Comparison of ENCODE assay signal across 2 cellular contexts in genomic region chr5:95619096-95619495, GRCh38.
TF ChIP-seq lines count a peak whose summit lies in the region.

No MANE protein-coding gene starts in this region.

TF ChIP-seq in SK-N-SH, 30 proteins besides CTCF, POLR2A, EP300 and RAD21 (continued from another document):
- TF ChIP-seq, protein P1, sequence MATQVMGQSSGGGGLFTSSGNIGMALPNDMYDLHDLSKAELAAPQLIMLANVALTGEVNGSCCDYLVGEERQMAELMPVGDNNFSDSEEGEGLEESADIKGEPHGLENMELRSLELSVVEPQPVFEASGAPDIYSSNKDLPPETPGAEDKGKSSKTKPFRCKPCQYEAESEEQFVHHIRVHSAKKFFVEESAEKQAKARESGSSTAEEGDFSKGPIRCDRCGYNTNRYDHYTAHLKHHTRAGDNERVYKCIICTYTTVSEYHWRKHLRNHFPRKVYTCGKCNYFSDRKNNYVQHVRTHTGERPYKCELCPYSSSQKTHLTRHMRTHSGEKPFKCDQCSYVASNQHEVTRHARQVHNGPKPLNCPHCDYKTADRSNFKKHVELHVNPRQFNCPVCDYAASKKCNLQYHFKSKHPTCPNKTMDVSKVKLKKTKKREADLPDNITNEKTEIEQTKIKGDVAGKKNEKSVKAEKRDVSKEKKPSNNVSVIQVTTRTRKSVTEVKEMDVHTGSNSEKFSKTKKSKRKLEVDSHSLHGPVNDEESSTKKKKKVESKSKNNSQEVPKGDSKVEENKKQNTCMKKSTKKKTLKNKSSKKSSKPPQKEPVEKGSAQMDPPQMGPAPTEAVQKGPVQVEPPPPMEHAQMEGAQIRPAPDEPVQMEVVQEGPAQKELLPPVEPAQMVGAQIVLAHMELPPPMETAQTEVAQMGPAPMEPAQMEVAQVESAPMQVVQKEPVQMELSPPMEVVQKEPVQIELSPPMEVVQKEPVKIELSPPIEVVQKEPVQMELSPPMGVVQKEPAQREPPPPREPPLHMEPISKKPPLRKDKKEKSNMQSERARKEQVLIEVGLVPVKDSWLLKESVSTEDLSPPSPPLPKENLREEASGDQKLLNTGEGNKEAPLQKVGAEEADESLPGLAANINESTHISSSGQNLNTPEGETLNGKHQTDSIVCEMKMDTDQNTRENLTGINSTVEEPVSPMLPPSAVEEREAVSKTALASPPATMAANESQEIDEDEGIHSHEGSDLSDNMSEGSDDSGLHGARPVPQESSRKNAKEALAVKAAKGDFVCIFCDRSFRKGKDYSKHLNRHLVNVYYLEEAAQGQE (IDR thresholded peaks at IDR 0.05; ENCODE audit: low read depth, low read length) = no peak
- TF ChIP-seq NRF1 (IDR thresholded peaks at IDR 0.05; ENCODE audit: low read depth, low read length) (no peak), MEF2A (IDR thresholded peaks at IDR 0.05; ENCODE audit: borderline replicate concordance, low read depth) (no peak), YY1 (IDR thresholded peaks at IDR 0.05; ENCODE audit: low read depth) (no peak), EZH2phosphoT487 (IDR thresholded peaks at IDR 0.05; ENCODE audit: borderline replicate concordance, low read depth) (no peak), IRF3 (IDR thresholded peaks at IDR 0.05; ENCODE audit: low read depth, low read length) (no peak), CHD2 (IDR thresholded peaks at IDR 0.05; ENCODE audit: low read length, partially characterized antibody) (no peak), SMC3 (IDR thresholded peaks at IDR 0.05; ENCODE audit: low read depth, low read length) (no peak), ELF1 (IDR thresholded peaks at IDR 0.05) (no peak), GABPA (IDR thresholded peaks at IDR 0.05; ENCODE audit: low read depth) (no peak), GATA2 (CRISPR knock-in tag; IDR thresholded peaks at IDR 0.05) (no peak), TEAD4 (IDR thresholded peaks at IDR 0.05; ENCODE audit: borderline replicate concordance, insufficient read depth) (no peak)

TF ChIP-seq in SK-N-SH treated with all-trans-retinoic acid at 6 μM for 48 hours, 23 proteins besides CTCF, POLR2A, EP300 and RAD21 (continued from another document):
- TF ChIP-seq, protein P2, sequence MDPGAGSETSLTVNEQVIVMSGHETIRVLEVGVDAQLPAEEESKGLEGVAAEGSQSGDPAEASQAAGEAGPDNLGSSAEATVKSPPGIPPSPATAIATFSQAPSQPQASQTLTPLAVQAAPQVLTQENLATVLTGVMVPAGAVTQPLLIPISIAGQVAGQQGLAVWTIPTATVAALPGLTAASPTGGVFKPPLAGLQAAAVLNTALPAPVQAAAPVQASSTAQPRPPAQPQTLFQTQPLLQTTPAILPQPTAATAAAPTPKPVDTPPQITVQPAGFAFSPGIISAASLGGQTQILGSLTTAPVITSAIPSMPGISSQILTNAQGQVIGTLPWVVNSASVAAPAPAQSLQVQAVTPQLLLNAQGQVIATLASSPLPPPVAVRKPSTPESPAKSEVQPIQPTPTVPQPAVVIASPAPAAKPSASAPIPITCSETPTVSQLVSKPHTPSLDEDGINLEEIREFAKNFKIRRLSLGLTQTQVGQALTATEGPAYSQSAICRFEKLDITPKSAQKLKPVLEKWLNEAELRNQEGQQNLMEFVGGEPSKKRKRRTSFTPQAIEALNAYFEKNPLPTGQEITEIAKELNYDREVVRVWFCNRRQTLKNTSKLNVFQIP (CRISPR knock-in tag; IDR thresholded peaks at IDR 0.05; ENCODE audit: borderline replicate concordance, low read depth) = no peak
- no peak for TF ChIP-seq TOX (CRISPR knock-in tag; IDR thresholded peaks at IDR 0.05; ENCODE audit: borderline replicate concordance)
- TF ChIP-seq, protein P3, sequence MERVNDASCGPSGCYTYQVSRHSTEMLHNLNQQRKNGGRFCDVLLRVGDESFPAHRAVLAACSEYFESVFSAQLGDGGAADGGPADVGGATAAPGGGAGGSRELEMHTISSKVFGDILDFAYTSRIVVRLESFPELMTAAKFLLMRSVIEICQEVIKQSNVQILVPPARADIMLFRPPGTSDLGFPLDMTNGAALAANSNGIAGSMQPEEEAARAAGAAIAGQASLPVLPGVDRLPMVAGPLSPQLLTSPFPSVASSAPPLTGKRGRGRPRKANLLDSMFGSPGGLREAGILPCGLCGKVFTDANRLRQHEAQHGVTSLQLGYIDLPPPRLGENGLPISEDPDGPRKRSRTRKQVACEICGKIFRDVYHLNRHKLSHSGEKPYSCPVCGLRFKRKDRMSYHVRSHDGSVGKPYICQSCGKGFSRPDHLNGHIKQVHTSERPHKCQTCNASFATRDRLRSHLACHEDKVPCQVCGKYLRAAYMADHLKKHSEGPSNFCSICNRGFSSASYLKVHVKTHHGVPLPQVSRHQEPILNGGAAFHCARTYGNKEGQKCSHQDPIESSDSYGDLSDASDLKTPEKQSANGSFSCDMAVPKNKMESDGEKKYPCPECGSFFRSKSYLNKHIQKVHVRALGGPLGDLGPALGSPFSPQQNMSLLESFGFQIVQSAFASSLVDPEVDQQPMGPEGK (CRISPR knock-in tag; IDR thresholded peaks at IDR 0.05; ENCODE audit: borderline replicate concordance) = no peak
- no peak for TF ChIP-seq TSHZ2 (CRISPR knock-in tag; IDR thresholded peaks at IDR 0.05)
- TF ChIP-seq, protein P4, sequence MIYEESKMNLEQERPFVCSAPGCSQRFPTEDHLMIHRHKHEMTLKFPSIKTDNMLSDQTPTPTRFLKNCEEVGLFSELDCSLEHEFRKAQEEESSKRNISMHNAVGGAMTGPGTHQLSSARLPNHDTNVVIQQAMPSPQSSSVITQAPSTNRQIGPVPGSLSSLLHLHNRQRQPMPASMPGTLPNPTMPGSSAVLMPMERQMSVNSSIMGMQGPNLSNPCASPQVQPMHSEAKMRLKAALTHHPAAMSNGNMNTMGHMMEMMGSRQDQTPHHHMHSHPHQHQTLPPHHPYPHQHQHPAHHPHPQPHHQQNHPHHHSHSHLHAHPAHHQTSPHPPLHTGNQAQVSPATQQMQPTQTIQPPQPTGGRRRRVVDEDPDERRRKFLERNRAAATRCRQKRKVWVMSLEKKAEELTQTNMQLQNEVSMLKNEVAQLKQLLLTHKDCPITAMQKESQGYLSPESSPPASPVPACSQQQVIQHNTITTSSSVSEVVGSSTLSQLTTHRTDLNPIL (CRISPR knock-in tag; IDR thresholded peaks at IDR 0.05; ENCODE audit: low read depth) = no peak
- no peak for TF ChIP-seq RARB (CRISPR knock-in tag; IDR thresholded peaks at IDR 0.05)
